Comparison of ENCODE assay signal across 10 cellular contexts in the genomic region with DNA sequence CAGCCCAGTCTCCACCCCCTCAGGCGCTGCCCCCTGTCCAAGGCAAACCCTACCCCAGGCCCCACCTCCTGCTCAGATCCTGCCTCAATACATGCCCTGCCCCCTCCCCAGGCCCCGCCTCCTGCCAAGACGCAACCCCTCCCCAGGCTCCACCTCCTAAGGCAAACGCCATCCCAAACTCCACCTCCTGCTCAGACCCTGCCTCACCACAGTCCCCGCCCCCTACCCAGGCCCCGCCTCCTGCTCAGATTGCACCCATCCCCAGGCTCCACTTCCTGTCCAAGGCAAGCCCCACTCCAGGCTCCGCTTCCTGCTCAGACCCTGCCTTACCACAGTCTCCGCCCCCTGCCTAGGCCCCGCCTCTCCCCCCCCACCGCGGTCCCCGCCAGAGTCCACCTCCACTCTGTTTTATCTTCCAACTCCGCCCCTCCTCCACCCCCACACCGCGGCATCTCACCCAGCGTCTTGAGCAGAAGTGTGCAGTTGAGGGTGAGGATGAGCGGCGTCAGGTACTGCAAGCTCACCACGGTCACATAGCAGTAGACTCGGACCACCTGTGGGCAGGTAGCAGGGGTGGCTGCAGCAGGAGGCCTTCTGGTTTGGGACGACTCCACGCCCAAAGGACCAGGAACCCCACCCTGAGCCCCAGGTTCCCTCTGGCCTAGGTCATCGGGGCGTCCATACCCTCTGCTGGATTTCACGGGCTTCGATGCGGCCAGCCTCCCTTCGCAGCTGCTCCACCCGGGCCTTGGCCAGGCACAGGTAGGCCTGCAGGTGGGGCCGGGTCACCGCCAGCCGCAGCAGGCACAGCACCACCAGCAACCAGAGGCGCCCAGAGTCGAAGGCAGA. TPM values are rescaled to one million over a fixed set of nuclear protein-coding genes. Genes with fewer than 3 reads are reported as not detected.
DNase-seq lines count a peak whose midpoint lies in the region; ATAC-seq lines count a peak whose summit lies in the region.
"Had no signal": no experiment of that assay in that cellular context is flagged by ENCODE, and none has a peak within 500 bp of the region (broad histone marks: within the 10 kb centered on the region; RNA-seq: fewer than 3 reads in every experiment).

No MANE protein-coding gene starts in this region.

- no peak overlapping the region for H3K27ac ChIP-seq in aorta (ENCODE audit: low read depth in 1 of 2, low read length in 2 of 2)
- H3K27ac ChIP-seq: thoracic aorta had no signal

- H3K4me3 Mint-ChIP-seq in activated T-helper 2 cell treated with anti-CD3 and anti-CD28 coated beads, Interferon-gamma antibody, Interleukin-2, Interleukin-4, amounts not matched to agents 10 μg/mL and 5 μg/mL and 100 μg/mL, durations not matched to agents 14 hours and 24 hours and 36 hours (ENCODE audit: low read depth), result no peak overlapping the region
- H3K4me3 Mint-ChIP-seq: T-cell had no signal

- H3K27ac Mint-ChIP-seq in activated T-helper 2 cell treated with anti-CD3 and anti-CD28 coated beads, Interferon-gamma antibody, Interleukin-2, Interleukin-4, amounts not matched to agents 10 μg/mL and 5 μg/mL and 100 μg/mL, durations not matched to agents 14 hours and 24 hours and 36 hours, result no peak overlapping the region
- H3K27ac Mint-ChIP-seq: T-cell had no signal

- H3K4me1 ChIP-seq in aorta (ENCODE audit: control insufficient read depth in 1 of 2, insufficient read depth in 2 of 2, low read length in 2 of 2), result no peaks in the 10 kb centered on the region

- 49 to 54% methylated on average over 31 to 34 of the region's 34 CpGs for WGBS in aorta, 2 donors

- ATAC-seq in aorta (ENCODE audit: low FRiP score) (peak; percentile 74), HG03097 (IDR thresholded peaks at IDR 0.05; ENCODE audit: low FRiP score, unreplicated experiment) (no peak)

- no peaks in the 10 kb centered on the region for H3K4me1 Mint-ChIP-seq in activated T-helper 2 cell treated with anti-CD3 and anti-CD28 coated beads, Interferon-gamma antibody, Interleukin-2, Interleukin-4, amounts not matched to agents 10 μg/mL and 5 μg/mL and 100 μg/mL, durations not matched to agents 14 hours and 24 hours and 36 hours (ENCODE audit: low read depth)
- H3K4me1 Mint-ChIP-seq: T-cell had no signal

- peaks cover 12% of the 10 kb centered on the region for H3K9me3 Mint-ChIP-seq in activated T-helper 2 cell treated with anti-CD3 and anti-CD28 coated beads, Interferon-gamma antibody, Interleukin-2, Interleukin-4, amounts not matched to agents 10 μg/mL and 5 μg/mL and 100 μg/mL, durations not matched to agents 14 hours and 24 hours and 36 hours

- peaks cover 0 to 3% of the 10 kb centered on the region in 2 donors for H3K36me3 ChIP-seq in aorta (ENCODE audit: control insufficient read depth in 1 of 2, insufficient read depth in 2 of 2, low read length in 1 of 2)

- no peak overlapping the region for H3K4me3 ChIP-seq in aorta (ENCODE audit: low read length in 2 of 2)
- H3K4me3 ChIP-seq: thoracic aorta had no signal

- H3K9me3 ChIP-seq in aorta (ENCODE audit: control insufficient read depth, low read length), result no peaks in the 10 kb centered on the region
- H3K9me3 ChIP-seq: thoracic aorta had no signal

- peak; percentile 22 to 23 for DNase-seq in stimulated activated CD4-positive, alpha-beta T cell treated with anti-CD3 and anti-CD28 coated beads, Interleukin-15, amount 100 ng/mL, for 48 hours (ENCODE audit: low read depth in 2 of 2)
- no peak for DNase-seq in stimulated activated CD4-positive, alpha-beta T cell treated with anti-CD3 and anti-CD28 coated beads, Interleukin-12 subunit alpha, Interleukin-12 subunit beta, amount 100 ng/mL, for 4 hours
- peak; percentile 18 for DNase-seq in activated T-helper 2 cell treated with anti-CD3 and anti-CD28 coated beads, Interferon-gamma antibody, Interleukin-2, Interleukin-4, amounts not matched to agents 10 μg/mL and 5 μg/mL and 100 μg/mL, durations not matched to agents 14 hours and 24 hours and 36 hours (ENCODE audit: low spot score)
- DNase-seq in iPS-NIHi7 (ENCODE audit: extremely low spot score) (peak; percentile 100), aorta (peak in 1 of 2 donors; percentile 79), GDM1 (lab: John Stamatoyannopoulos, UW) (no peak), UCSD-AML1 (lab: John Stamatoyannopoulos, UW; ENCODE audit: unreplicated experiment) (no peak)

- no peaks in the 10 kb centered on the region for H3K27me3 Mint-ChIP-seq in activated T-helper 2 cell treated with anti-CD3 and anti-CD28 coated beads, Interferon-gamma antibody, Interleukin-2, Interleukin-4, amounts not matched to agents 10 μg/mL and 5 μg/mL and 100 μg/mL, durations not matched to agents 14 hours and 24 hours and 36 hours (ENCODE audit: low read depth)
- H3K27me3 Mint-ChIP-seq: T-cell had no signal

- peaks cover 39% of the 10 kb centered on the region for H3K36me3 Mint-ChIP-seq in activated T-helper 2 cell treated with anti-CD3 and anti-CD28 coated beads, Interferon-gamma antibody, Interleukin-2, Interleukin-4, amounts not matched to agents 10 μg/mL and 5 μg/mL and 100 μg/mL, durations not matched to agents 14 hours and 24 hours and 36 hours (ENCODE audit: low read depth)

- no peaks in the 10 kb centered on the region for H3K27me3 ChIP-seq in aorta (ENCODE audit: control insufficient read depth in 1 of 2, insufficient read depth in 2 of 2, low read length in 1 of 2)

- intact Hi-C loops in activated T-helper 2 cell treated with anti-CD3 and anti-CD28 coated beads, Interferon-gamma antibody, Interleukin-2, Interleukin-4, amounts not matched to agents 10 μg/mL and 5 μg/mL and 100 μg/mL, durations not matched to agents 14 hours and 24 hours and 36 hours (cut with micrococcal nuclease), result no loop called here
- intact Hi-C loops in aorta (cut with DNase I), result no loop called here

RNA-seq across cellular contexts. Expression of a gene that starts 17.7 kb away (rescaled TPM):
- total RNA-seq in activated T-helper 2 cell treated with anti-CD3 and anti-CD28 coated beads, Interferon-gamma antibody, Interleukin-2, Interleukin-4, amounts not matched to agents 10 μg/mL and 5 μg/mL and 100 μg/mL, durations not matched to agents 14 hours and 24 hours and 36 hours, result 41.4 TPM in 2 replicates
- total RNA-seq in aorta, result 10 to 100 TPM; 11.6 to 18.1 TPM
- polyA plus RNA-seq in aorta, result 10 to 100 TPM in 1 of 2 donors, 1 to 10 TPM in 1; 7.6 to 53.3 TPM

RNA-seq across cellular contexts. Expression of a gene that starts 49.5 kb away (rescaled TPM):
- total RNA-seq in activated T-helper 2 cell treated with anti-CD3 and anti-CD28 coated beads, Interferon-gamma antibody, Interleukin-2, Interleukin-4, amounts not matched to agents 10 μg/mL and 5 μg/mL and 100 μg/mL, durations not matched to agents 14 hours and 24 hours and 36 hours, result 2.7 and 3.0 TPM in 2 replicates
- total RNA-seq in aorta, result 1 to 10 TPM; 1.6 to 2.4 TPM
- 1 to 10 TPM in 1 of 2 donors, not detected in 1; 1.8 TPM for polyA plus RNA-seq in aorta

RNA-seq across cellular contexts. Expression of a gene that starts 56.7 kb away (rescaled TPM):
- total RNA-seq in activated T-helper 2 cell treated with anti-CD3 and anti-CD28 coated beads, Interferon-gamma antibody, Interleukin-2, Interleukin-4, amounts not matched to agents 10 μg/mL and 5 μg/mL and 100 μg/mL, durations not matched to agents 14 hours and 24 hours and 36 hours, result 9.1 and 9.2 TPM in 2 replicates
- 10 to 100 TPM in 1 of 2 donors, 1 to 10 TPM in 1; 9.4 to 10.3 TPM for total RNA-seq in aorta
- polyA plus RNA-seq in aorta, result 10 to 100 TPM in 1 of 2 donors, 1 to 10 TPM in 1; 3.8 to 12.5 TPM

Comparison
In these comparisons a context has a peak if more than half of its experiments do, and no peak if none do; other contexts are left out.
1. DNase-seq: peak in stimulated activated CD4-positive, alpha-beta T cell treated with anti-CD3 and anti-CD28 coated beads, Interleukin-15, amount 100 ng/mL, for 48 hours (2 of 2), activated T-helper 2 cell treated with anti-CD3 and anti-CD28 coated beads, Interferon-gamma antibody, Interleukin-2, Interleukin-4, amounts not matched to agents 10 μg/mL and 5 μg/mL and 100 μg/mL, durations not matched to agents 14 hours and 24 hours and 36 hours (single experiment) and iPS-NIHi7 (single experiment); none in stimulated activated CD4-positive, alpha-beta T cell treated with anti-CD3 and anti-CD28 coated beads, Interleukin-12 subunit alpha, Interleukin-12 subunit beta, amount 100 ng/mL, for 4 hours (single experiment), GDM1 (single experiment) and UCSD-AML1 (single experiment).